21 cellular contexts compared by ENCODE assay signal in genomic region chr4:105182211-105182610, GRCh38. TPM values are rescaled to one million over a fixed set of nuclear protein-coding genes. Genes with fewer than 3 reads are reported as not detected.
DNase-seq lines count a peak whose midpoint lies in the region; ATAC-seq and TF ChIP-seq lines count a peak whose summit lies in the region.
"Had no signal": no experiment of that assay in that cellular context is flagged by ENCODE, and none has a peak within 500 bp of the region (broad histone marks: within the 10 kb centered on the region; RNA-seq: fewer than 3 reads in every experiment).

No MANE protein-coding gene starts in this region.

- peak; percentile 74 for ATAC-seq in RWPE2 (ENCODE audit: low read depth)
- ATAC-seq in gastrocnemius medialis, result no peak
- ATAC-seq in left lung, result no peak

- TF ChIP-seq POLR2A in gastrocnemius medialis (IDR thresholded peaks at IDR 0.05), result no peak

- H3K9me3 ChIP-seq in RWPE2 (ENCODE audit: severe bottlenecking) (no peaks in the 10 kb centered on the region), gastrocnemius medialis (no peaks in the 10 kb centered on the region), left lung (no peaks in the 10 kb centered on the region)
- H3K9me3 ChIP-seq: Caco-2, SK-N-SH had no signal

- peaks cover 6% of the 10 kb centered on the region for H3K36me3 Mint-ChIP-seq in activated naive CD4-positive, alpha-beta T cell treated with anti-CD3 and anti-CD28 coated beads, Interleukin-2, amount 50 U/mL, for 24 hours
- H3K36me3 Mint-ChIP-seq in activated naive CD4-positive, alpha-beta T cell treated with anti-CD3 and anti-CD28 coated beads, Interleukin-2, amount 10 ng/mL, durations not matched to agents 7 days and 5 days, result peaks cover 14% of the 10 kb centered on the region

- no peak for DNase-seq in activated naive CD4-positive, alpha-beta T cell treated with anti-CD3 and anti-CD28 coated beads, Interleukin-2, amount 10 ng/mL, durations not matched to agents 7 days and 5 days
- DNase-seq in RWPE2 (ENCODE audit: low spot score) (no peak), left kidney (ENCODE audit: low read depth, low spot score) (peak; percentile 3), gastrocnemius medialis (no peak), H7 (no peak), left lung (no peak)
- DNase-seq: Caco-2; CD4-positive, alpha-beta T cell; DMS153; GDM1; GOT3; KBM-7; NCI-H1105 treated with DMSO at 0.1 percent for 48 hours; NCI-H1694; NCI-H2081 treated with DMSO at 0.1 percent for 48 hours; NCI-H345; NCI-H524 treated with DMSO at 0.1 percent for 48 hours; NK-92 treated with Interleukin-12 subunit alpha and Interleukin-12 subunit beta, amount 100 ng/mL, for 24 hours; SHP77 treated with DMSO at 0.1 percent for 48 hours; SK-N-SH had no signal

- in situ Hi-C loops in gastrocnemius medialis (cut with MboI; ENCODE audit: low sequenced_read_pairs in 4 of 4), result no loop called here

- no peak overlapping the region for H3K4me3 ChIP-seq in RWPE2 (ENCODE audit: severe bottlenecking)
- no peak overlapping the region for H3K4me3 ChIP-seq in gastrocnemius medialis
- no peak overlapping the region for H3K4me3 ChIP-seq in H7 (ENCODE audit: insufficient read depth, low read depth, low read length)
- no peak overlapping the region for H3K4me3 ChIP-seq in left lung

- H3K27me3 ChIP-seq in RWPE2 (ENCODE audit: insufficient read depth, poor library complexity, severe bottlenecking) (no peaks in the 10 kb centered on the region), gastrocnemius medialis (no peaks in the 10 kb centered on the region), H7 (ENCODE audit: control insufficient read depth, insufficient read depth, low read length) (no peaks in the 10 kb centered on the region), left lung (no peaks in the 10 kb centered on the region)

- H3K27me3 Mint-ChIP-seq in activated naive CD4-positive, alpha-beta T cell treated with anti-CD3 and anti-CD28 coated beads, Interleukin-2, amount 50 U/mL, for 24 hours, result no peaks in the 10 kb centered on the region
- H3K27me3 Mint-ChIP-seq in activated naive CD4-positive, alpha-beta T cell treated with anti-CD3 and anti-CD28 coated beads, Interleukin-2, amount 10 ng/mL, durations not matched to agents 7 days and 5 days, result no peaks in the 10 kb centered on the region
- H3K27me3 Mint-ChIP-seq: CD4-positive, alpha-beta T cell had no signal

- peaks cover 62% of the 10 kb centered on the region for H3K4me1 Mint-ChIP-seq in activated naive CD4-positive, alpha-beta T cell treated with anti-CD3 and anti-CD28 coated beads, Interleukin-2, amount 50 U/mL, for 24 hours
- H3K4me1 Mint-ChIP-seq in activated naive CD4-positive, alpha-beta T cell treated with anti-CD3 and anti-CD28 coated beads, Interleukin-2, amount 10 ng/mL, durations not matched to agents 7 days and 5 days, result peaks cover 13% of the 10 kb centered on the region

- H3K27ac ChIP-seq in RWPE2 (ENCODE audit: poor library complexity, severe bottlenecking) (no peak overlapping the region), gastrocnemius medialis (no peak overlapping the region), left lung (no peak overlapping the region)

- no peak for TF ChIP-seq CTCF in RWPE2 (IDR thresholded peaks at IDR 0.05; ENCODE audit: poor library complexity, severe bottlenecking)
- TF ChIP-seq CTCF in gastrocnemius medialis (IDR thresholded peaks at IDR 0.05 in 4 of 5, conservative IDR thresholded peaks at IDR 0.05 in 1 of 5), result no peak
- TF ChIP-seq CTCF in left lung (IDR thresholded peaks at IDR 0.05), result no peak

- H3K27ac Mint-ChIP-seq in activated naive CD4-positive, alpha-beta T cell treated with anti-CD3 and anti-CD28 coated beads, Interleukin-2, amount 50 U/mL, for 24 hours, result peak overlapping the region; percentile 1
- no peak overlapping the region for H3K27ac Mint-ChIP-seq in activated naive CD4-positive, alpha-beta T cell treated with anti-CD3 and anti-CD28 coated beads, Interleukin-2, amount 10 ng/mL, durations not matched to agents 7 days and 5 days
- H3K27ac Mint-ChIP-seq: CD4-positive, alpha-beta T cell had no signal

- intact Hi-C loops in gastrocnemius medialis (cut with DNase I; ENCODE audit: low total_unique reads), result no loop called here
- intact Hi-C loops in left lung (cut with DNase I), result no loop called here

- H3K4me3 Mint-ChIP-seq in activated naive CD4-positive, alpha-beta T cell treated with anti-CD3 and anti-CD28 coated beads, Interleukin-2, amount 50 U/mL, for 24 hours, result no peak overlapping the region
- H3K4me3 Mint-ChIP-seq in activated naive CD4-positive, alpha-beta T cell treated with anti-CD3 and anti-CD28 coated beads, Interleukin-2, amount 10 ng/mL, durations not matched to agents 7 days and 5 days, result no peak overlapping the region
- H3K4me3 Mint-ChIP-seq: CD4-positive, alpha-beta T cell had no signal

- no peaks in the 10 kb centered on the region for H3K9me3 Mint-ChIP-seq in activated naive CD4-positive, alpha-beta T cell treated with anti-CD3 and anti-CD28 coated beads, Interleukin-2, amount 50 U/mL, for 24 hours
- no peaks in the 10 kb centered on the region for H3K9me3 Mint-ChIP-seq in activated naive CD4-positive, alpha-beta T cell treated with anti-CD3 and anti-CD28 coated beads, Interleukin-2, amount 10 ng/mL, durations not matched to agents 7 days and 5 days

- H3K36me3 ChIP-seq in RWPE2 (ENCODE audit: low read depth), result peaks cover 4% of the 10 kb centered on the region; the same call in 1 of the 2 replicates
- H3K36me3 ChIP-seq in gastrocnemius medialis, result no peaks in the 10 kb centered on the region
- H3K36me3 ChIP-seq in H7 (replicated peaks; ENCODE audit: control insufficient read depth, insufficient read depth, low read length), result no peaks in the 10 kb centered on the region
- H3K36me3 ChIP-seq in left lung, result no peaks in the 10 kb centered on the region

- H3K4me1 ChIP-seq in RWPE2 (ENCODE audit: insufficient read depth, poor library complexity, severe bottlenecking) (peaks cover 12% of the 10 kb centered on the region), gastrocnemius medialis (peaks cover 48% of the 10 kb centered on the region in 2 donors), left lung (peaks cover 0 to 17% of the 10 kb centered on the region in 2 donors)

- CTCF ChIA-PET in activated naive CD4-positive, alpha-beta T cell treated with anti-CD3 and anti-CD28 coated beads, Interleukin-2, amount 10 ng/mL, durations not matched to agents 7 days and 5 days (lab: Charles Lee), result no interaction called here

RNA-seq across cellular contexts. Expression of gene TET2, which starts 35.5 kb away (rescaled TPM):
- 10 to 100 TPM; 12.9 to 18.0 (median 16.4) TPM for total RNA-seq in gastrocnemius medialis
- total RNA-seq in H7 (2014; rRNA removed; shearing (Covaris generic)), result 0.59 and 0.74 TPM in 2 replicates
- 10 to 100 TPM; 19.1 to 33.2 TPM for total RNA-seq in left lung
